ENCODE assay signal across 20 cellular contexts in the genomic region with DNA sequence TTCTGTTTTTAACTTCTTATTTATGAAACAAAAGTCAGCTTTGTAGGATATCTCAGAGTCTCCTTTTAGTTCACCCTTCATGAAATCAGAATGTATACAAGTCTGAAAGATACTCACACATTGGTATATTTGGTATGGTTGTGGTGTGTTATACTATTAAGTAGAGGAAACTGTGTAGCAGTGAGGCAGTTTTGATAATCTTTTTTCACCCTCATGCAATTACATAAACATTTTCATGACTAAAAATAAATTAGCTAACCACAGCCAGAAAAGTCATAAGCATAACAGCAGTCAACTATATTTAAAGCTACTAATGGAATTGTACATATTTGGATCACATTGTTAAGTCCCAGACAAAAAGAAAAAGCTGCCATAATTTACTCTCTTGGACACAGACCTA.
"Had no signal": no experiment of that assay in that cellular context is flagged by ENCODE, and none has a peak within 500 bp of the region (broad histone marks: within the 10 kb centered on the region; RNA-seq: fewer than 3 reads in every experiment).

No MANE protein-coding gene starts in this region.

- H3K9me3 Mint-ChIP-seq: activated T-helper 1 cell treated with anti-CD3 and anti-CD28 coated beads, Interleukin-12 subunit alpha, Interleukin-12 subunit beta, Interleukin-2, Interleukin-4 antibody, amounts not matched to agents 30 ng/mL and 10 ng/mL and 1 ng/mL, durations not matched to agents 14 hours and 24 hours and 36 hours; endodermal cell; nephron progenitor cell had no signal

- H3K36me3 ChIP-seq: cardiac muscle cell, vagina had no signal

- H3K4me3 ChIP-seq: cardiac muscle cell, lower lobe of right lung, vagina had no signal

- H3K27ac Mint-ChIP-seq: activated naive CD8-positive, alpha-beta T cell; activated T-helper 1 cell treated with anti-CD3 and anti-CD28 coated beads, Interleukin-12 subunit alpha, Interleukin-12 subunit beta, Interleukin-2, Interleukin-4 antibody, amounts not matched to agents 30 ng/mL and 10 ng/mL and 1 ng/mL, durations not matched to agents 14 hours and 24 hours and 36 hours; endodermal cell; nephron progenitor cell had no signal

- FAIRE-seq: frontal cortex, TTC549 had no signal

- H3K27ac ChIP-seq: cardiac muscle cell, lower lobe of right lung, vagina had no signal

- H3K4me1 Mint-ChIP-seq: nephron progenitor cell had no signal

- H3K4me1 ChIP-seq: vagina had no signal

- ATAC-seq: lower lobe of right lung had no signal

- H3K9me3 ChIP-seq: lower lobe of right lung, vagina had no signal

- H3K4me3 Mint-ChIP-seq: activated naive CD8-positive, alpha-beta T cell; activated T-helper 1 cell treated with anti-CD3 and anti-CD28 coated beads, Interleukin-12 subunit alpha, Interleukin-12 subunit beta, Interleukin-2, Interleukin-4 antibody, amounts not matched to agents 30 ng/mL and 10 ng/mL and 1 ng/mL, durations not matched to agents 14 hours and 24 hours and 36 hours; endodermal cell; nephron progenitor cell had no signal

- H3K27me3 Mint-ChIP-seq: activated naive CD8-positive, alpha-beta T cell had no signal

- H3K27me3 ChIP-seq: cardiac muscle cell, vagina had no signal

- DNase-seq: activated CD4-positive, alpha-beta T cell treated with anti-CD3 and anti-CD28 coated beads, Interleukin-2, amount 50 U/mL, for 4 hours; activated gamma-delta T cell treated with Interleukin-2 at 50 U/mL for 16 hours; endodermal cell; head of caudate nucleus; kidney glomerular epithelial cell; lower lobe of right lung; nephron progenitor cell; nucleus accumbens; posterior cingulate gyrus; stimulated activated CD4-positive, alpha-beta T cell treated with anti-CD3 and anti-CD28 coated beads, Interleukin-12 subunit alpha, Interleukin-12 subunit beta, amount 100 ng/mL, for 4 hours; stimulated activated CD4-positive, alpha-beta T cell treated with anti-CD3 and anti-CD28 coated beads, Interleukin-1b, Interleukin-23, amount 100 ng/mL, for 48 hours; stimulated activated CD8-positive, alpha-beta memory T cell treated with anti-CD3 and anti-CD28 coated beads, Interleukin-4, amount 100 ng/mL, for 48 hours; stimulated activated naive CD4-positive, alpha-beta T cell; trophoblast cell had no signal
